Comparison of ENCODE assay signal across 22 cellular contexts in genomic region chr16:54585094-54585493, GRCh38.
"Had no signal": no experiment of that assay in that cellular context is flagged by ENCODE, and none has a peak within 500 bp of the region (broad histone marks: within the 10 kb centered on the region; RNA-seq: fewer than 3 reads in every experiment).

No MANE protein-coding gene starts in this region.

- H3K4me1 ChIP-seq: lower lobe of right lung, parathyroid adenoma, upper lobe of right lung had no signal

- DNase-seq: activated CD4-positive, alpha-beta memory T cell treated with anti-CD3 and anti-CD28 coated beads for 36 hours; activated CD4-positive, alpha-beta T cell treated with anti-CD3 and anti-CD28 coated beads for 48 hours; activated effector memory CD4-positive, alpha-beta T cell treated with anti-CD3 and anti-CD28 coated beads, Interleukin-2, amount 50 U/mL, for 16 hours; activated naive CD4-positive, alpha-beta T cell treated with anti-CD3 and anti-CD28 coated beads, Interleukin-2, amount 50 U/mL, for 16 hours; activated naive CD8-positive, alpha-beta T cell treated with anti-CD3 and anti-CD28 coated beads, Interleukin-2, amount 50 U/mL, for 24 hours; activated T-cell treated with anti-CD3 and anti-CD28 coated beads for 4 hours; brain microvascular endothelial cell; effector CD8-positive, alpha-beta T cell; foreskin melanocyte; islet precursor cell; lower lobe of right lung; naive thymus-derived CD4-positive, alpha-beta T cell; right cardiac atrium; stimulated activated CD4-positive, alpha-beta T cell treated with anti-CD3 and anti-CD28 coated beads, Interleukin-1b, Interleukin-23, amount 100 ng/mL, for 48 hours; substantia nigra; T-helper 9 cell; thyroid gland; upper lobe of right lung had no signal

- H3K36me3 Mint-ChIP-seq: activated CD4-positive, alpha-beta memory T cell treated with anti-CD3 and anti-CD28 coated beads for 36 hours had no signal

- H3K4me3 Mint-ChIP-seq: activated CD4-positive, alpha-beta memory T cell treated with anti-CD3 and anti-CD28 coated beads for 36 hours; activated naive CD8-positive, alpha-beta T cell treated with anti-CD3 and anti-CD28 coated beads, Interleukin-2, amount 50 U/mL, for 24 hours; dendritic cell treated with granulocyte-macrophage colony-stimulating factor and Interleukin-4, amounts not matched to agents 40 ng/mL and 50 ng/mL, for 4 days; naive thymus-derived CD4-positive, alpha-beta T cell; stimulated activated naive CD8-positive, alpha-beta T cell treated with anti-CD3 and anti-CD28 coated beads, Interleukin-15, Interleukin-2, amounts not matched to agents 100 ng/mL and 50 ng/mL, for 24 hours had no signal

- H3K36me3 ChIP-seq: brain microvascular endothelial cell, lower lobe of right lung, thyroid gland, upper lobe of right lung had no signal

- H3K9me3 Mint-ChIP-seq: activated CD4-positive, alpha-beta memory T cell treated with anti-CD3 and anti-CD28 coated beads for 36 hours; activated naive CD8-positive, alpha-beta T cell treated with anti-CD3 and anti-CD28 coated beads, Interleukin-2, amount 50 U/mL, for 24 hours; dendritic cell treated with granulocyte-macrophage colony-stimulating factor and Interleukin-4, amounts not matched to agents 40 ng/mL and 50 ng/mL, for 4 days had no signal

- H3K4me3 ChIP-seq: lower lobe of right lung, skin epidermis, thyroid gland, upper lobe of right lung had no signal

- H3K9me3 ChIP-seq: lower lobe of right lung, thyroid gland, upper lobe of right lung had no signal

- H3K27ac ChIP-seq: brain microvascular endothelial cell, lower lobe of right lung, parathyroid adenoma, skin epidermis, thyroid gland, upper lobe of right lung had no signal

- H3K27ac Mint-ChIP-seq: activated CD4-positive, alpha-beta memory T cell treated with anti-CD3 and anti-CD28 coated beads for 36 hours; activated naive CD8-positive, alpha-beta T cell treated with anti-CD3 and anti-CD28 coated beads, Interleukin-2, amount 50 U/mL, for 24 hours; dendritic cell treated with granulocyte-macrophage colony-stimulating factor and Interleukin-4, amounts not matched to agents 40 ng/mL and 50 ng/mL, for 4 days; naive thymus-derived CD4-positive, alpha-beta T cell; stimulated activated naive CD8-positive, alpha-beta T cell treated with anti-CD3 and anti-CD28 coated beads, Interleukin-15, Interleukin-2, amounts not matched to agents 100 ng/mL and 50 ng/mL, for 24 hours had no signal

- ATAC-seq: activated naive CD8-positive, alpha-beta T cell treated with anti-CD3 and anti-CD28 coated beads, Interleukin-2, amount 50 U/mL, for 24 hours; lower lobe of right lung; naive thymus-derived CD4-positive, alpha-beta T cell; right cardiac atrium; upper lobe of right lung had no signal

- H3K4me1 Mint-ChIP-seq: activated naive CD8-positive, alpha-beta T cell treated with anti-CD3 and anti-CD28 coated beads, Interleukin-2, amount 50 U/mL, for 24 hours had no signal

- H3K27me3 ChIP-seq: brain microvascular endothelial cell, thyroid gland, upper lobe of right lung had no signal
